In the genomic region with DNA sequence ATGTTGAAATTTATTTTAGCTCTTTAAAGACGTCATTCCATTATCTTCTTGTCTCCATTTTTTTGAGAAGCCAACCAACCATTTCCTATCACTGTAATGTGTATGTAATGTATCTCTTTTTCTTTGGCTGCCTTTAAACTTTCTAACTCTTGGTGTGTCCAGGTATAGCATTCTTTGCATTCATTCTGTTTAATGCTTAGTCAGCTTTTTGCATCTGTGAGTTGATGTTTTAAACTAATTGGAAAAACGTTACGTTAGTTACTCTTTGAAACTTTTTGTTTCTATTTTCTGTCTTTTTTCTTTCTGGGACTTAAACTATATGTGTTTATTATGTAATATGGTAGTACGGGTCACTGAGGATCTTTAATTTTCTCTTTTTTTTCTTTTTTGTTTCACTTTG, we compare ENCODE assay signal across 20 cellular contexts.
DNase-seq lines count a peak whose midpoint lies in the region; ATAC-seq, FAIRE-seq and TF ChIP-seq lines count a peak whose summit lies in the region.
"Had no signal": no experiment of that assay in that cellular context is flagged by ENCODE, and none has a peak within 500 bp of the region (broad histone marks: within the 10 kb centered on the region; RNA-seq: fewer than 3 reads in every experiment).

No MANE protein-coding gene starts in this region.

- TF ChIP-seq EP300 in A549 (IDR thresholded peaks at IDR 0.05), result no peak
- no peak for TF ChIP-seq EP300 in K562 (IDR thresholded peaks at IDR 0.05; ENCODE audit: low read length)

- CTCF ChIA-PET in A549 (lab: Yijun Ruan, JAX), result no interaction called here
- CTCF ChIA-PET in K562 (lab: Yijun Ruan, JAX; ENCODE audit: low intra/inter-chr PET ratio), result no interaction called here

- H3K79me2 ChIP-seq in K562 (ENCODE audit: control insufficient read depth, insufficient read depth, low read length), result no peaks in the 10 kb centered on the region

- H3K36me3 ChIP-seq in K562 (ENCODE audit: control insufficient read depth, insufficient read depth, low read length) (no peaks in the 10 kb centered on the region), BE2C (no peaks in the 10 kb centered on the region)
- H3K36me3 ChIP-seq: BLaER1 treated with 17β-estradiol and CSF1 and Interleukin-3, amounts not matched to agents 10 nM and 100 nM had no signal

- no TSS peak for BruUV-seq in K562 (replicated peaks; lab: Mats Ljungman, UMichigan)

- no peak overlapping the region for H3K4me3 Mint-ChIP-seq in progenitor cell of endocrine pancreas (ENCODE audit: low read depth)
- H3K4me3 Mint-ChIP-seq: CD4-positive, alpha-beta T cell; CD8-positive, alpha-beta T cell had no signal

- in situ Hi-C loops in K562 (cut with MboI), result no loop called here

- H3K4me3 ChIP-seq in A549 (no peak overlapping the region), K562 (no peak overlapping the region), BE2C (ENCODE audit: low read depth, low read length) (no peak overlapping the region)
- H3K4me3 ChIP-seq: BLaER1 treated with 17β-estradiol and CSF1 and Interleukin-3, amounts not matched to agents 10 nM and 100 nM had no signal

- no peaks in the 10 kb centered on the region for H3K4me1 Mint-ChIP-seq in progenitor cell of endocrine pancreas (ENCODE audit: low read depth)

- 87% methylated on average over 4 of the region's 4 CpGs for WGBS in A549 (ENCODE audit: missing lambda C conversion rate)
- under 1% methylated on average over 4 of the region's 4 CpGs for WGBS in K562 (ENCODE audit: insufficient coverage, low coverage, missing lambda C conversion rate)

- TF ChIP-seq RAD21 in A549 (conservative IDR thresholded peaks at IDR 0.05 in 1 of 2, IDR thresholded peaks at IDR 0.05 in 1 of 2) (no peak), K562 (CRISPR knock-in tag; conservative IDR thresholded peaks at IDR 0.05 in 1 of 2, IDR thresholded peaks at IDR 0.05 in 1 of 2) (no peak)

- POLR2A ChIA-PET in A549 (lab: Yijun Ruan, JAX), result no interaction called here
- POLR2A ChIA-PET in K562 (lab: Yijun Ruan, JAX), result no interaction called here

- no peak overlapping the region for H3K27ac Mint-ChIP-seq in progenitor cell of endocrine pancreas
- H3K27ac Mint-ChIP-seq: CD4-positive, alpha-beta T cell; CD8-positive, alpha-beta T cell had no signal

- TF ChIP-seq POLR2A in A549 (IDR thresholded peaks at IDR 0.05; ENCODE audit: low read length), result no peak
- TF ChIP-seq POLR2A in K562 (conservative IDR thresholded peaks at IDR 0.05), result no peak

- no peak for ATAC-seq in A549
- ATAC-seq in K562, result no peak
- no peak for ATAC-seq in HG03159 (IDR thresholded peaks at IDR 0.05; ENCODE audit: unreplicated experiment)
- ATAC-seq: CD8-positive, alpha-beta T cell had no signal

- no peak overlapping the region for H3K4me2 ChIP-seq in A549
- no peak overlapping the region for H3K4me2 ChIP-seq in K562 (ENCODE audit: insufficient read depth, low read length)
- H3K4me2 ChIP-seq: BLaER1 treated with 17β-estradiol and CSF1 and Interleukin-3, amounts not matched to agents 10 nM and 100 nM had no signal

- H3K27ac ChIP-seq in A549, result no peak overlapping the region
- no peak overlapping the region for H3K27ac ChIP-seq in K562 (ENCODE audit: extremely low read depth, low read depth, low read length)
- H3K27ac ChIP-seq: BLaER1 treated with 17β-estradiol and CSF1 and Interleukin-3, amounts not matched to agents 10 nM and 100 nM; C4-2B had no signal

- H3K36me3 Mint-ChIP-seq in progenitor cell of endocrine pancreas (ENCODE audit: insufficient read depth), result no peaks in the 10 kb centered on the region
- H3K36me3 Mint-ChIP-seq: CD8-positive, alpha-beta T cell had no signal

- H3K9me3 Mint-ChIP-seq in progenitor cell of endocrine pancreas (ENCODE audit: low read depth), result peaks cover 28% of the 10 kb centered on the region
- H3K9me3 Mint-ChIP-seq: CD4-positive, alpha-beta T cell had no signal

- H3K9me3 ChIP-seq in A549, result no peaks in the 10 kb centered on the region
- H3K9me3 ChIP-seq in K562 (replicated peaks; ENCODE audit: control insufficient read depth, insufficient read depth, low read depth, low read length), result no peaks in the 10 kb centered on the region
- no peaks in the 10 kb centered on the region for H3K9me3 ChIP-seq in BE2C
- H3K9me3 ChIP-seq: BLaER1 treated with 17β-estradiol and CSF1 and Interleukin-3, amounts not matched to agents 10 nM and 100 nM had no signal

- intact Hi-C loops in K562 (cut with micrococcal nuclease), result no loop called here

- FAIRE-seq in A204.1 (lab: Jason Lieb, UNC) (peak; percentile 84), A549 (lab: Jason Lieb, UNC) (no peak), K562 (lab: Jason Lieb, UNC) (no peak)
- FAIRE-seq: D721Med, G401.6, GM12891, GM19239 had no signal

- H3K27me3 Mint-ChIP-seq in progenitor cell of endocrine pancreas, result no peaks in the 10 kb centered on the region
- H3K27me3 Mint-ChIP-seq: CD4-positive, alpha-beta T cell had no signal

- no peak for DNase-seq in A549 (ENCODE audit: low read depth in 1 of 2, low spot score in 1 of 2)
- no peak for DNase-seq in K562 (ENCODE audit: extremely low read depth in 1 of 4, low spot score in 3 of 4)
- no peak for DNase-seq in progenitor cell of endocrine pancreas (ENCODE audit: low spot score, unreplicated experiment)
- DNase-seq in BE2C, result no peak
- DNase-seq: 8988T; ACHN; Caco-2; Calu3; CD4-positive, alpha-beta T cell; CD8-positive, alpha-beta T cell; DMS79 treated with DMSO at 0.1 percent for 48 hours; GF-D8 had no signal

- H3K9me1 ChIP-seq in K562 (ENCODE audit: control insufficient read depth, insufficient read depth, low read length), result no peaks in the 10 kb centered on the region

- TF ChIP-seq CTCF in A549 (IDR thresholded peaks at IDR 0.05) (no peak), K562 (IDR thresholded peaks at IDR 0.05 in 2 of 3, conservative IDR thresholded peaks at IDR 0.05 in 1 of 3; ENCODE audit: insufficient read depth in 2 of 3, low read depth in 1 of 3, low read length in 3 of 3) (no peak), progenitor cell of endocrine pancreas (IDR thresholded peaks at IDR 0.05; ENCODE audit: unreplicated experiment) (no peak), BE2C (IDR thresholded peaks at IDR 0.05; ENCODE audit: low read depth, low read length) (no peak)

- no peaks in the 10 kb centered on the region for H4K20me1 ChIP-seq in K562 (replicated peaks; ENCODE audit: control insufficient read depth, insufficient read depth, low read length)
- H4K20me1 ChIP-seq: BLaER1 treated with 17β-estradiol and CSF1 and Interleukin-3, amounts not matched to agents 10 nM and 100 nM had no signal

- H2AFZ ChIP-seq in K562 (ENCODE audit: low read depth, low read length), result no peak overlapping the region

- H3K4me1 ChIP-seq in A549 (no peaks in the 10 kb centered on the region), K562 (replicated peaks in 1 of 2; ENCODE audit: control insufficient read depth in 2 of 2, insufficient read depth in 2 of 2, low read length in 2 of 2) (no peaks in the 10 kb centered on the region), BE2C (no peaks in the 10 kb centered on the region)
- H3K4me1 ChIP-seq: BLaER1 treated with 17β-estradiol and CSF1 and Interleukin-3, amounts not matched to agents 10 nM and 100 nM; Caco-2 had no signal

- H3K9ac ChIP-seq in K562 (ENCODE audit: insufficient read depth in 1 of 2, low read depth in 2 of 2, low read length in 2 of 2), result no peak overlapping the region
- H3K9ac ChIP-seq: BLaER1 treated with 17β-estradiol and CSF1 and Interleukin-3, amounts not matched to agents 10 nM and 100 nM had no signal

- no peaks in the 10 kb centered on the region for H3K27me3 ChIP-seq in K562 (ENCODE audit: control insufficient read depth in 2 of 2, insufficient read depth in 2 of 2, low read length in 2 of 2)
- H3K27me3 ChIP-seq in BE2C, result no peaks in the 10 kb centered on the region
- H3K27me3 ChIP-seq: BLaER1 treated with 17β-estradiol and CSF1 and Interleukin-3, amounts not matched to agents 10 nM and 100 nM had no signal

TF ChIP-seq in A549, 52 proteins besides CTCF, POLR2A, EP300 and RAD21:
- peak; percentile 97 for TF ChIP-seq MAFK (IDR thresholded peaks at IDR 0.05; ENCODE audit: partially characterized antibody)
- no peak for TF ChIP-seq HEYL (CRISPR knock-in tag; IDR thresholded peaks at IDR 0.05)

TF ChIP-seq in K562, 482 proteins besides CTCF, POLR2A, EP300 and RAD21 (continues in another document):
- TF ChIP-seq POLR2AphosphoS5 (IDR thresholded peaks at IDR 0.05; ENCODE audit: control insufficient read depth, insufficient read depth, low read depth, low read length) (no peak), MAFG (tag; conservative IDR thresholded peaks at IDR 0.05) (peak; percentile 89), C11orf30 (IDR thresholded peaks at IDR 0.05; ENCODE audit: low read depth) (peak; percentile 85), COPS2 (conservative IDR thresholded peaks at IDR 0.05) (no peak), PML (IDR thresholded peaks at IDR 0.05; ENCODE audit: low read length) (no peak), MAFF (IDR thresholded peaks at IDR 0.05; ENCODE audit: low read length) (peak; percentile 93), ZC3H4 (CRISPR knock-in tag; IDR thresholded peaks at IDR 0.05; ENCODE audit: borderline replicate concordance) (no peak), NELFE (IDR thresholded peaks at IDR 0.05; ENCODE audit: insufficient read depth, insufficient read length) (no peak), MAFK (IDR thresholded peaks at IDR 0.05; ENCODE audit: low read length) (peak; percentile 95), ZNF316 (IDR thresholded peaks at IDR 0.05) (peak; percentile 93)
